Comparison of ENCODE assay signal across 8 cellular contexts in the genomic region with DNA sequence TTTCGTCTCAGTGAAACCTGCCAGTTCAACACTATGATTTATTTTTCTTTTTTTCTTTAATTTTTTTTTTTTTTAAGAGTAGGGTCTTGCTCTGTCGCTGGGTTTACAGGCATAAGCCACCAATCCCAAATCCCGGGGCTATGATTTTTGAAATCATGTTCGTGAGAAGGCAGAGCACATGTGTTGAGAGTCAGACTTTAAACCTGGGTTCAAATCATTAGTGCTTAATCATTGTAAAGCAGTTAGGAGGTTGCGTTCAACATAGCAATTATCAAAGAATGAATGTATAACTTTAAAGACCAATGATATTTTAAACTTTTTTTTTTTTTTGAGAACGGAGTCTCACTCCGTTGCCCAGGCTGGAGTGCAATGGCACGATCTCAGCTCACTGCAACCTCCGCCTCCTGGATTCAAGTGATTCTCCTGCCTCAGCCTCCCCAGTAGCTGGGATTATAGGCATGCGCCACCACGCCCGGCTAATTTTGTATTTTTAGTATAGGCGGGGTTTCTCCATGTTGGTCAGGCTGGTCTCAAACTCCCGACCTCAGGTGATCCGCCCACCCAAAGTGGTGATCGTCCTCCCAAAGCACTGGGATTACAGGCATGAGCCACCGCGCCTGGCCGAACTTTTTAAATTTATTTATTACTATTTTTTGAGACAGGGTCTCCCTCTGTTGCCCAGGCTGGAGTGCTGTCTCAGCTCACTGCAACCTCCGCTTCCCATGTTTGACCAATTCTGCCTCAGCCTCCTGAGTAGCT. TPM values are rescaled to one million over a fixed set of nuclear protein-coding genes. Genes with fewer than 3 reads are reported as not detected.
DNase-seq lines count a peak whose midpoint lies in the region; ATAC-seq, FAIRE-seq and TF ChIP-seq lines count a peak whose summit lies in the region.
"Not testable (repeated sequence)": the region's sequence is repeated elsewhere in the genome, so short reads cannot be mapped to it uniquely, and the experiment has no call there.

No MANE protein-coding gene starts in this region.

- H3K4me1 ChIP-seq in KMS-11 (ENCODE audit: low read depth, poor library complexity, severe bottlenecking) (peaks cover 74% of the 10 kb centered on the region), astrocyte (ENCODE audit: insufficient read depth, low read length) (peaks cover 14% of the 10 kb centered on the region), esophagus squamous epithelium (peaks cover 4 to 49% (median 21%) of the 10 kb centered on the region in 3 donors), right lobe of liver (peaks cover 0 to 45% (median 4%) of the 10 kb centered on the region in 4 donors), tibial artery (peaks cover 0 to 36% (median 11%) of the 10 kb centered on the region in 4 donors)
- H3K4me1 ChIP-seq in parathyroid adenoma = not testable (repeated sequence)

- peaks cover 40% of the 10 kb centered on the region for H3K4me1 Mint-ChIP-seq in CD4-positive, alpha-beta T cell (ENCODE audit: low read depth)
- H3K4me1 Mint-ChIP-seq in astrocyte (ENCODE audit: low read depth, unreplicated experiment) = peaks cover 13% of the 10 kb centered on the region

- FAIRE-seq in astrocyte (lab: Jason Lieb, UNC) = not testable (repeated sequence)

- not testable (repeated sequence) for ATAC-seq in CD4-positive, alpha-beta T cell (ENCODE audit: poor library complexity); right lobe of liver

- H3K27me3 Mint-ChIP-seq in CD4-positive, alpha-beta T cell; astrocyte (ENCODE audit: low read depth, unreplicated experiment): not testable (repeated sequence)

- DNase-seq in CD4-positive, alpha-beta T cell; astrocyte (ENCODE audit: low read depth); esophagus squamous epithelium (lab: John Stamatoyannopoulos, UW); right lobe of liver; tibial artery: not testable (repeated sequence)

- H3K79me2 ChIP-seq in KMS-11 (ENCODE audit: insufficient read depth, low read depth) (peaks cover 57% of the 10 kb centered on the region), astrocyte (ENCODE audit: insufficient read depth, low read length) (peaks cover 50% of the 10 kb centered on the region), parathyroid adenoma (peaks cover 39% of the 10 kb centered on the region)

- TF ChIP-seq POLR2A in esophagus squamous epithelium (IDR thresholded peaks at IDR 0.05); right lobe of liver (IDR thresholded peaks at IDR 0.05): not testable (repeated sequence)

- H3K4me3 Mint-ChIP-seq in CD4-positive, alpha-beta T cell = peak overlapping the region; percentile 100
- peak overlapping the region; percentile 96 for H3K4me3 Mint-ChIP-seq in astrocyte (ENCODE audit: unreplicated experiment)

- peaks cover 46% of the 10 kb centered on the region for H3K36me3 Mint-ChIP-seq in CD4-positive, alpha-beta T cell (ENCODE audit: low read depth)
- not testable (repeated sequence) for H3K36me3 Mint-ChIP-seq in astrocyte (ENCODE audit: low read depth, unreplicated experiment)

- H3K4me2 ChIP-seq in KMS-11 (peak overlapping the region; percentile 88), astrocyte (ENCODE audit: low read length) (peak overlapping the region; percentile 88), parathyroid adenoma (ENCODE audit: low read length) (peak overlapping the region; percentile 96)

- POLR2A ChIA-PET in CD4-positive, alpha-beta T cell (lab: Charles Lee) = interaction anchor here (6.4 kb wide), 1 partner anchor 64 kb away, joined by 120 read pairs; the partner anchor contains the start of gene RAB43

- H3K9me3 ChIP-seq in CD4-positive, alpha-beta T cell (ENCODE audit: control insufficient read depth, low read length); astrocyte (ENCODE audit: insufficient read depth, low read depth, low read length); esophagus squamous epithelium; right lobe of liver; parathyroid adenoma (ENCODE audit: control insufficient read depth, low read length); tibial artery: not testable (repeated sequence)

- H3K9me3 Mint-ChIP-seq in CD4-positive, alpha-beta T cell; astrocyte (ENCODE audit: unreplicated experiment): not testable (repeated sequence)

- peak overlapping the region; percentile 100 for H3K9ac ChIP-seq in KMS-11
- H3K9ac ChIP-seq in astrocyte (ENCODE audit: low read length) = peak overlapping the region; percentile 98
- H3K9ac ChIP-seq in parathyroid adenoma = not testable (repeated sequence)

- H3K36me3 ChIP-seq in KMS-11 (ENCODE audit: insufficient read depth); astrocyte (ENCODE audit: insufficient read depth, low read length); esophagus squamous epithelium; right lobe of liver; parathyroid adenoma (ENCODE audit: control insufficient read depth, insufficient read depth, low read length); tibial artery: not testable (repeated sequence)

- intact Hi-C loops in CD4-positive, alpha-beta T cell (cut with DNase I, micrococcal nuclease) = loop anchor here (1.0 to 10.0 kb wide), 8 partner anchors 24 to 710 kb away; partner anchors contain the start of genes COPG1 (in 2 of the 2), ACAD9 (in 1 of the 2), ISY1 (in 1 of the 2) and TMCC1 (in 1 of the 2)
- intact Hi-C loops in esophagus squamous epithelium (cut with DNase I); right lobe of liver (cut with DNase I): not testable (repeated sequence)
- intact Hi-C loops in tibial artery (cut with DNase I; ENCODE audit: low total_unique reads) = loop anchor here (5.0 to 10.0 kb wide), 2 partner anchors 60 to 62 kb away; partner anchors contain the start of genes COPG1 and RAB43

- not testable (repeated sequence) for H3K27me3 ChIP-seq in CD4-positive, alpha-beta T cell (ENCODE audit: control insufficient read depth, insufficient read depth, low read length); KMS-11 (ENCODE audit: insufficient read depth, low read depth); astrocyte (ENCODE audit: insufficient read depth, low read length); esophagus squamous epithelium; right lobe of liver; parathyroid adenoma (ENCODE audit: control insufficient read depth, insufficient read depth, low read length); tibial artery

- H2AFZ ChIP-seq in KMS-11 (ENCODE audit: low read depth); astrocyte (ENCODE audit: low read depth, low read length); parathyroid adenoma: not testable (repeated sequence)

- not testable (repeated sequence) for TF ChIP-seq CTCF in CD4-positive, alpha-beta T cell (IDR thresholded peaks at IDR 0.05); KMS-11 (conservative IDR thresholded peaks at IDR 0.05; ENCODE audit: low read depth, low read length); VCaP (conservative IDR thresholded peaks at IDR 0.05); astrocyte (IDR thresholded peaks at IDR 0.05; ENCODE audit: insufficient read depth, low read depth, low read length); esophagus squamous epithelium (IDR thresholded peaks at IDR 0.05); right lobe of liver (IDR thresholded peaks at IDR 0.05); parathyroid adenoma (IDR thresholded peaks at IDR 0.05); tibial artery (IDR thresholded peaks at IDR 0.05)

- not testable (repeated sequence) for H3K27ac ChIP-seq in CD4-positive, alpha-beta T cell (ENCODE audit: low read depth, low read length); astrocyte (ENCODE audit: low read depth, low read length); parathyroid adenoma
- H3K27ac ChIP-seq in KMS-11 = peak overlapping the region; percentile 97; the same call in 1 of the 2 replicates
- H3K27ac ChIP-seq in VCaP = peak overlapping the region; percentile 99
- peak overlapping the region in 3 of 4 donors; percentile 99 for H3K27ac ChIP-seq in esophagus squamous epithelium
- peak overlapping the region; percentile 99 to 100 (median 100) for H3K27ac ChIP-seq in right lobe of liver
- H3K27ac ChIP-seq in tibial artery = peak overlapping the region; percentile 99 to 100

- CTCF ChIA-PET in CD4-positive, alpha-beta T cell (lab: Charles Lee) = interaction anchor here (1.0 to 1.9 kb wide), 2 partner anchors 23 to 61 kb away, joined by 4 to 6 read pairs; no protein-coding TSS in a partner anchor

- H3K4me3 ChIP-seq in KMS-11 (IDR thresholded peaks at IDR 0.05; ENCODE audit: insufficient read depth, low read depth, low read length) (peak overlapping the region; percentile 26), astrocyte (ENCODE audit: insufficient read depth, low read depth, low read length) (peak overlapping the region; percentile 96), esophagus squamous epithelium (peak overlapping the region in 3 of 4 donors; percentile 82 to 97 (median 84)), right lobe of liver (peak overlapping the region; percentile 95 to 99 (median 98)), parathyroid adenoma (ENCODE audit: low read depth, low read length) (peak overlapping the region; percentile 75), tibial artery (peak overlapping the region; percentile 80 to 96)

- H4K20me1 ChIP-seq in KMS-11 (ENCODE audit: insufficient read depth) = peaks cover 21% of the 10 kb centered on the region
- H4K20me1 ChIP-seq in astrocyte (ENCODE audit: insufficient read depth, low read length) = peaks cover 29% of the 10 kb centered on the region

- 65 to 81% methylated on average over 17 to 20 of the region's 20 CpGs for WGBS in esophagus squamous epithelium, 2 donors
- WGBS in right lobe of liver (ENCODE audit: insufficient coverage, low coverage, low lambda C conversion rate, missing lambda C conversion rate) = 61% methylated on average over 16 of the region's 20 CpGs

- H3K27ac Mint-ChIP-seq in CD4-positive, alpha-beta T cell = peak overlapping the region; percentile 100
- peak overlapping the region; percentile 90 for H3K27ac Mint-ChIP-seq in astrocyte (ENCODE audit: unreplicated experiment)

RNA-seq across cellular contexts. Expression of gene CNBP, which starts 1.3 kb away (rescaled TPM):
- 100 to 1,000 TPM; 260 to 267 TPM for total RNA-seq in CD4-positive, alpha-beta T cell
- total RNA-seq in astrocyte (206 and 227 TPM in 2 replicates), esophagus squamous epithelium (100 to 1,000 TPM; 209 to 435 (median 293) TPM), right lobe of liver (100 to 1,000 TPM; 164 to 222 (median 215) TPM)

RNA-seq across cellular contexts. Expression of gene ISY1, which starts 24.1 kb away (rescaled TPM):
- 10 to 100 TPM; 28.2 to 28.5 TPM for total RNA-seq in CD4-positive, alpha-beta T cell
- total RNA-seq in astrocyte = 26.6 and 29.7 TPM in 2 replicates
- total RNA-seq in esophagus squamous epithelium = 10 to 100 TPM in 3 of 4 donors, 1 to 10 TPM in 1; 6.0 to 26.3 (median 19.6) TPM
- total RNA-seq in right lobe of liver = 10 to 100 TPM in 2 of 6 experiments, 1 to 10 TPM in 4; 2.8 to 10.8 (median 8.9) TPM

Comparison
In these comparisons a context has a peak if more than half of its experiments do, and no peak if none do; other contexts are left out.
1. H3K4me3 ChIP-seq: peak in every context shown above with its lines; median percentile 98 in right lobe of liver; 96 in astrocyte; 88 in tibial artery; 84 in esophagus squamous epithelium; 75 in parathyroid adenoma; 26 in KMS-11.